In genomic region chr1:85502625-85503083, GRCh38 we compare ENCODE assay signal across 7 cellular contexts. TPM values are rescaled to one million over a fixed set of nuclear protein-coding genes. Genes with fewer than 3 reads are reported as not detected.
DNase-seq lines count a peak whose midpoint lies in the region; ATAC-seq, FAIRE-seq and TF ChIP-seq lines count a peak whose summit lies in the region.

No MANE protein-coding gene starts in this region.

- H3K4ac ChIP-seq in mesenchymal stem cell (ENCODE audit: low read depth in 1 of 2, low read length in 2 of 2): peak overlapping the region; percentile 9 to 47

- H3K4me1 ChIP-seq in colonic mucosa (no peaks in the 10 kb centered on the region), mesenchymal stem cell (ENCODE audit: control insufficient read depth, insufficient read depth, low read depth, low read length) (peaks cover 3% of the 10 kb centered on the region)

- no peak for TF ChIP-seq POLR2A in GM12892 (IDR thresholded peaks at IDR 0.05; ENCODE audit: low read depth, low read length)

- no peak overlapping the region for H2AK5ac ChIP-seq in mesenchymal stem cell (ENCODE audit: low read length, severe bottlenecking)

- ATAC-seq in HG03457 (IDR thresholded peaks at IDR 0.05; ENCODE audit: unreplicated experiment) (no peak), GM19452 (IDR thresholded peaks at IDR 0.05; ENCODE audit: unreplicated experiment) (no peak)

- no peaks in the 10 kb centered on the region for H3K9me3 ChIP-seq in colonic mucosa
- H3K9me3 ChIP-seq in mesenchymal stem cell (ENCODE audit: control insufficient read depth, low read length): no peaks in the 10 kb centered on the region

- 56% methylated on average over 2 of the region's 3 CpGs for WGBS in mesenchymal stem cell

- FAIRE-seq in GM12892 (lab: Jason Lieb, UNC): no peak

- H2BK15ac ChIP-seq in mesenchymal stem cell (ENCODE audit: low read depth, poor library complexity, severe bottlenecking): peak overlapping the region; percentile 38

- peak overlapping the region; percentile 55 for H4K91ac ChIP-seq in mesenchymal stem cell (ENCODE audit: low read length)

- intact Hi-C loops in colonic mucosa (cut with DNase I): loop anchor here (2.0 kb wide), 1 partner anchor 194 kb away; no protein-coding TSS in a partner anchor

- TF ChIP-seq CTCF in GM12875 (IDR thresholded peaks at IDR 0.05; ENCODE audit: borderline replicate concordance, insufficient read depth, low read depth, low read length) (0 out of 2 replicates have a peak, but pooled peaks have one; percentile 33), colonic mucosa (IDR thresholded peaks at IDR 0.05) (peak; percentile 52)

- no peak overlapping the region for H3K14ac ChIP-seq in mesenchymal stem cell (ENCODE audit: low read length in 2 of 2)

- DNase-seq in NCI-H460 (ENCODE audit: extremely low read depth, low read depth) (peak; percentile 17), colonic mucosa (peak; percentile 65), mesenchymal stem cell (peak; percentile 87), GM12892 (ENCODE audit: insufficient read length) (no peak)

- no peak overlapping the region for H2BK120ac ChIP-seq in mesenchymal stem cell (ENCODE audit: low read depth, low read length)

- peak overlapping the region; percentile 80 for H4K8ac ChIP-seq in mesenchymal stem cell (ENCODE audit: low read length)

- H3K27me3 ChIP-seq in colonic mucosa (no peaks in the 10 kb centered on the region), mesenchymal stem cell (ENCODE audit: control insufficient read depth in 1 of 2, insufficient read depth in 1 of 2, low read length in 2 of 2) (no peaks in the 10 kb centered on the region)

- H3K79me1 ChIP-seq in mesenchymal stem cell (replicated peaks; ENCODE audit: low read length, poor library complexity, severe bottlenecking): peaks cover 21% of the 10 kb centered on the region

- H3K27ac ChIP-seq in colonic mucosa (no peak overlapping the region), mesenchymal stem cell (ENCODE audit: low read length, poor library complexity, severe bottlenecking) (no peak overlapping the region)

- H2BK5ac ChIP-seq in mesenchymal stem cell (ENCODE audit: low read depth, low read length, poor library complexity, severe bottlenecking): no peak overlapping the region

- H3K4me3 ChIP-seq in GM12875 (ENCODE audit: low read depth, low read length) (no peak overlapping the region), colonic mucosa (no peak overlapping the region), mesenchymal stem cell (ENCODE audit: insufficient read depth in 1 of 2, low read depth in 1 of 2, low read length in 2 of 2) (no peak overlapping the region)

- H3K36me3 ChIP-seq in colonic mucosa: no peaks in the 10 kb centered on the region
- H3K36me3 ChIP-seq in mesenchymal stem cell (ENCODE audit: control insufficient read depth in 1 of 2, insufficient read depth in 2 of 2, low read depth in 1 of 2, low read length in 2 of 2): no peaks in the 10 kb centered on the region

- no peak overlapping the region for H2AFZ ChIP-seq in mesenchymal stem cell (ENCODE audit: low read depth, low read length)

- H3K18ac ChIP-seq in mesenchymal stem cell (ENCODE audit: low read depth in 1 of 2, low read length in 2 of 2): peak overlapping the region; percentile 62 to 80

- H3K23ac ChIP-seq in mesenchymal stem cell (ENCODE audit: low read length in 2 of 2): no peak overlapping the region

- peak overlapping the region; percentile 41 to 96 for H2BK12ac ChIP-seq in mesenchymal stem cell (ENCODE audit: low read length in 2 of 2)

- no peak overlapping the region for H3K4me2 ChIP-seq in mesenchymal stem cell (ENCODE audit: low read length, poor library complexity, severe bottlenecking)

- H3K9ac ChIP-seq in colonic mucosa (ENCODE audit: low read depth in 2 of 2, low read length in 2 of 2): no peak overlapping the region
- peak overlapping the region; percentile 31 for H3K9ac ChIP-seq in mesenchymal stem cell (ENCODE audit: low read length)

RNA-seq across cellular contexts. Expression of gene DDAH1, which starts 37.7 kb away (rescaled TPM):
- total RNA-seq in NCI-H460 (2014; rRNA removed; shearing (Covaris generic)): 34.0 and 34.3 TPM in 2 replicates
- polyA plus RNA-seq in NCI-H460 (2014; cell fraction: nucleus; rRNA removed): 13.2 and 14.2 TPM in 2 replicates
- 100 to 1,000 TPM; 130 to 144 TPM for total RNA-seq in colonic mucosa
- polyA plus RNA-seq in mesenchymal stem cell (2013, experiment 1 of 2): 48.3 TPM
- 48.6 TPM for polyA plus RNA-seq in mesenchymal stem cell (2013, experiment 2 of 2)
- 0.19 TPM for polyA plus RNA-seq in GM12892 (2012; ENCODE audit: missing spikeins)
